In the genomic region with DNA sequence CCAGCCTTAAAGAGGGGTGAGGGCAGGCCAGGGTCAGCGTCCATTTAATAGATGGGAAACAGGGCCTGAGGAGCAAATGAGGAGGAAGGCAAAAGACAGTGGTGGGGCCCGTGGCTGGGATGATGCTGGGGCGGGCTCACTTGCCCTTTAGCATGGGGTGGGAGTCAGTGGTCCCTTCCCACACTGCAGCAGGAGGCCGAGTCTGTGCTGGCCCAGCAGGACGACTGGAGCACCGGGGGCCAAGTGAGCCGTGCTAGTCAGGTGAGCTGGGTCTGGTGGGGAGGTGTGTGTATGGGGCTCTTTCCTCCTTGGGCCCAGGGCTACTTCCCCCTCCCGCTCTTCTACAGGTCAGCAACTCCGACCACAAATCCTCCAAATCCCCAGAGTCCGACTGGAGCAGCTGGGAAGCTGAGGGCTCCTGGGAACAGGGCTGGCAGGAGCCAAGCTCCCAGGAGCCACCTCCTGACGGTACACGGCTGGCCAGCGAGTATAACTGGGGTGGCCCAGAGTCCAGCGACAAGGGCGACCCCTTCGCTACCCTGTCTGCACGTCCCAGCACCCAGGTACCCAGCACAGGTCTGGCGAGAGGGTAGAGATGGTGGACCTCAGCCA, we compare ENCODE assay signal across 1 cellular context.
TF ChIP-seq lines count a peak whose summit lies in the region.

No MANE protein-coding gene starts in this region.

TF ChIP-seq in K562, 482 proteins besides CTCF, POLR2A, EP300 and RAD21:
- peak; percentile 6; the same call in 1 of the 2 replicates for TF ChIP-seq RBFOX2 (IDR thresholded peaks at IDR 0.05; ENCODE audit: low read depth, low read length)
- TF ChIP-seq POLR2G (IDR thresholded peaks at IDR 0.05; ENCODE audit: low read depth, low read length) = peak; percentile 49; the same call in 1 of the 2 replicates
- no peak for TF ChIP-seq NONO (IDR thresholded peaks at IDR 0.05; ENCODE audit: low read depth in 2 of 2, low read length in 1 of 2)
